Comparison of ENCODE assay signal across 15 cellular contexts in genomic region chr3:60079076-60079475, GRCh38.
A peak's percentile ranks its signal among the peaks of the same experiment; 100 is the strongest.
DNase-seq lines count a peak whose midpoint lies in the region; ATAC-seq lines count a peak whose summit lies in the region.
"Had no signal": no experiment of that assay in that cellular context is flagged by ENCODE, and none has a peak within 500 bp of the region (broad histone marks: within the 10 kb centered on the region; RNA-seq: fewer than 3 reads in every experiment).

No MANE protein-coding gene starts in this region.

- no CpG with 5 or more reads among the region's 5 CpGs for WGBS in iPS DF 6.9 (ENCODE audit: insufficient coverage, insufficient read length)
- 20% methylated on average over 5 of the region's 5 CpGs for WGBS in thymus

- H3K36me3 ChIP-seq in iPS DF 6.9 (ENCODE audit: control insufficient read depth, insufficient read depth, low read length) (no peaks in the 10 kb centered on the region), thymus (ENCODE audit: control insufficient read depth, insufficient read depth) (no peaks in the 10 kb centered on the region)
- H3K36me3 ChIP-seq: gastrocnemius medialis, thoracic aorta had no signal

- H3K27me3 ChIP-seq in iPS DF 6.9 (ENCODE audit: control insufficient read depth, insufficient read depth, low read length) (no peaks in the 10 kb centered on the region), thymus (ENCODE audit: control insufficient read depth, insufficient read depth) (no peaks in the 10 kb centered on the region)
- H3K27me3 ChIP-seq: dorsolateral prefrontal cortex, gastrocnemius medialis had no signal

- H3K27ac ChIP-seq in iPS DF 6.9 (ENCODE audit: low read length) (no peak overlapping the region), thymus (ENCODE audit: low read depth) (peak overlapping the region; percentile 82)
- H3K27ac ChIP-seq: dorsolateral prefrontal cortex, gastrocnemius medialis, thoracic aorta had no signal

- ATAC-seq in HG02588 (IDR thresholded peaks at IDR 0.05; ENCODE audit: unreplicated experiment), result no peak
- ATAC-seq: gastrocnemius medialis, left lobe of liver had no signal

- H3K9me3 ChIP-seq in iPS DF 6.9 (ENCODE audit: control insufficient read depth, insufficient read depth, low read length) (no peaks in the 10 kb centered on the region), thymus (ENCODE audit: control insufficient read depth) (no peaks in the 10 kb centered on the region)
- H3K9me3 ChIP-seq: gastrocnemius medialis had no signal

- H3K4me1 ChIP-seq in iPS DF 6.9 (ENCODE audit: control insufficient read depth, insufficient read depth, low read length), result 0 out of 2 replicates have a peak, but pooled peaks cover 2% of the 10 kb centered on the region
- H3K4me1 ChIP-seq in thymus (ENCODE audit: control insufficient read depth, insufficient read depth, low read length), result peaks cover 32% of the 10 kb centered on the region
- H3K4me1 ChIP-seq: gastrocnemius medialis had no signal

- DNase-seq in stimulated activated naive CD4-positive, alpha-beta T cell (lab: John Stamatoyannopoulos, UW), result peak in 4 of 6 experiments; percentile 39 to 68 (median 60)
- no peak for DNase-seq in stimulated activated naive CD4-positive, alpha-beta T cell treated with Interleukin-2 at 50 U/mL for 16 hours (lab: John Stamatoyannopoulos, UW)
- DNase-seq in activated T-cell treated with anti-CD3 and anti-CD28 coated beads for 1 hour (ENCODE audit: low read depth) (peak; percentile 14), iPS DF 6.9 (ENCODE audit: low read depth, low spot score) (peak; percentile 13), anterior cingulate cortex (lab: John Stamatoyannopoulos, UW) (no peak), HPDE6-E6E7 (ENCODE audit: extremely low spot score) (no peak)
- DNase-seq: dorsolateral prefrontal cortex, EL, gastrocnemius medialis, NCI-H1930, occipital lobe had no signal

- H3K4me3 ChIP-seq in iPS DF 6.9 (ENCODE audit: low read length), result no peak overlapping the region
- peak overlapping the region; percentile 17 for H3K4me3 ChIP-seq in thymus (ENCODE audit: low read length)
- H3K4me3 ChIP-seq: dorsolateral prefrontal cortex, gastrocnemius medialis, thoracic aorta had no signal

Comparison
In these comparisons a context has a peak if more than half of its experiments do, and no peak if none do; other contexts are left out.
1. DNase-seq: peak in stimulated activated naive CD4-positive, alpha-beta T cell (4 of 6), activated T-cell treated with anti-CD3 and anti-CD28 coated beads for 1 hour (single experiment) and iPS DF 6.9 (single experiment); none in stimulated activated naive CD4-positive, alpha-beta T cell treated with Interleukin-2 at 50 U/mL for 16 hours (single experiment), anterior cingulate cortex (0 of 58) and HPDE6-E6E7 (single experiment).